23 cellular contexts compared by ENCODE assay signal in the genomic region with DNA sequence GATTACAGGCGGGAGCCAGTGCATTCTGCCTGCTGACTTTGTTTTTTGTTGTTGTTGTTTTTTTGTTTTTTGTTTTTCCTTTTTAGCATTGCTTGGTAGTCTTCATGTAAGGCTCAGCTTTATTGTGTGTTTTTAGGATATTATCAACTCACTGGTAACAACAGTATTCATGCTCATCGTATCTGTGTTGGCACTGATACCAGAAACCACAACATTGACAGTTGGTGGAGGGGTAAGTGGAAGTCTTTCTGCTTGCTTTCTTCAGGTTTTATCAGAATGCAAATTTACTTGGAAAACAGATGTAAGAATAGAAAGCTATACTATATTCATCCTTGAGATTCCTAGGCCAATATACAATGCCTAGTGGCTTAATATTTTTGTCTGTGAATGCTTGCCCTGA. TPM values are rescaled to one million over a fixed set of nuclear protein-coding genes. Genes with fewer than 3 reads are reported as not detected.
A peak's percentile ranks its signal among the peaks of the same experiment; 100 is the strongest.
DNase-seq lines count a peak whose midpoint lies in the region; ATAC-seq and TF ChIP-seq lines count a peak whose summit lies in the region.
"Had no signal": no experiment of that assay in that cellular context is flagged by ENCODE, and none has a peak within 500 bp of the region (broad histone marks: within the 10 kb centered on the region; RNA-seq: fewer than 3 reads in every experiment).

No MANE protein-coding gene starts in this region.

- H3K9ac ChIP-seq in SK-N-SH = no peak overlapping the region

- no peaks in the 10 kb centered on the region for H3K9me3 ChIP-seq in SK-N-SH
- H3K9me3 ChIP-seq: breast epithelium, tibial nerve had no signal

- 0 out of 2 replicates have a peak overlapping the region, but pooled peaks have one; percentile 9 for H3K4me2 ChIP-seq in SK-N-SH
- H3K4me2 ChIP-seq: GM23338 had no signal

- H3K4me3 Mint-ChIP-seq in CD14-positive monocyte (no peak overlapping the region), T-cell (peak overlapping the region in 2 of 3 donors; percentile 13 to 44)
- peak overlapping the region; percentile 53 for H3K4me3 Mint-ChIP-seq in central memory CD8-positive, alpha-beta T cell
- H3K4me3 Mint-ChIP-seq: dendritic cell treated with granulocyte-macrophage colony-stimulating factor and Interleukin-4, amounts not matched to agents 40 ng/mL and 50 ng/mL, for 4 days; GM23338 had no signal

- H3K36me3 ChIP-seq in SK-N-SH (replicated peaks in 1 of 2; ENCODE audit: control insufficient read depth in 1 of 2, insufficient read depth in 2 of 2, low read length in 1 of 2) = peaks cover 61 to 69% of the 10 kb centered on the region in 2 experiments
- H3K36me3 ChIP-seq: breast epithelium had no signal

- H3K36me3 Mint-ChIP-seq in CD14-positive monocyte (peaks cover 86 to 92% of the 10 kb centered on the region in 2 donors), T-cell (peaks cover 32% of the 10 kb centered on the region)
- peaks cover 43% of the 10 kb centered on the region for H3K36me3 Mint-ChIP-seq in central memory CD8-positive, alpha-beta T cell (ENCODE audit: insufficient read depth)

- H3K27me3 Mint-ChIP-seq in CD14-positive monocyte (ENCODE audit: low read depth in 3 of 3) (no peaks in the 10 kb centered on the region), T-cell (no peaks in the 10 kb centered on the region)
- no peaks in the 10 kb centered on the region for H3K27me3 Mint-ChIP-seq in central memory CD8-positive, alpha-beta T cell
- H3K27me3 Mint-ChIP-seq: dendritic cell treated with granulocyte-macrophage colony-stimulating factor and Interleukin-4, amounts not matched to agents 40 ng/mL and 50 ng/mL, for 4 days had no signal

- CTCF ChIA-PET in SK-N-SH (lab: Yijun Ruan, JAX) = interaction anchor here (0.7 to 2.5 kb wide), 9 partner anchors 11 to 305 kb away, joined by 3 to 11 read pairs (median 4); a partner anchor contains a TSS
- CTCF ChIA-PET in T-cell (lab: Charles Lee) = interaction anchor here (0.5 to 3.9 kb wide), 22 partner anchors 9 to 530 kb away, joined by 3 to 29 read pairs (median 5); a partner anchor contains a TSS

- ATAC-seq in SK-N-SH treated with all-trans-retinoic acid at 6 μM for 48 hours = no peak; the same call in 2 of the 3 replicates
- no peak for ATAC-seq in T-cell (replicated peaks in 1 of 4)
- ATAC-seq in central memory CD8-positive, alpha-beta T cell (replicated peaks; ENCODE audit: extremely low read depth, poor library complexity, severe bottlenecking) = no peak
- ATAC-seq: GM23338 had no signal

- no peak overlapping the region for H3K4me3 ChIP-seq in SK-N-SH (ENCODE audit: low read depth in 2 of 2, low read length in 1 of 2)
- H3K4me3 ChIP-seq: breast epithelium, GM23338, tibial nerve had no signal

- no peak overlapping the region for H2AFZ ChIP-seq in SK-N-SH (ENCODE audit: low read depth)
- H2AFZ ChIP-seq: GM23338 had no signal

- 89% methylated on average over 2 of the region's 2 CpGs for WGBS in SK-N-SH (ENCODE audit: low lambda C conversion rate)

- 0 out of 4 replicates have a peak, but pooled peaks cover 0 to 3% of the 10 kb centered on the region in 2 experiments for H3K4me1 ChIP-seq in SK-N-SH (ENCODE audit: control insufficient read depth in 1 of 2, insufficient read depth in 2 of 2, low read depth in 1 of 2, low read length in 1 of 2)
- H3K4me1 ChIP-seq: breast epithelium had no signal

- H3K27ac Mint-ChIP-seq in CD14-positive monocyte = peak overlapping the region in 4 of 7 donors; percentile 41 to 84 (median 63)
- peak overlapping the region; percentile 78 to 81 for H3K27ac Mint-ChIP-seq in T-cell
- peak overlapping the region; percentile 56 for H3K27ac Mint-ChIP-seq in central memory CD8-positive, alpha-beta T cell (ENCODE audit: low read depth)
- H3K27ac Mint-ChIP-seq: dendritic cell treated with granulocyte-macrophage colony-stimulating factor and Interleukin-4, amounts not matched to agents 40 ng/mL and 50 ng/mL, for 4 days; GM23338 had no signal

- H3K27me3 ChIP-seq in SK-N-SH (ENCODE audit: insufficient read depth) = no peaks in the 10 kb centered on the region
- H3K27me3 ChIP-seq: breast epithelium, tibial nerve had no signal

- H3K27ac ChIP-seq in SK-N-SH (ENCODE audit: low read depth in 2 of 2, low read length in 1 of 2) = peak overlapping the region in 1 of 2 experiments; percentile 60; a peak in 1 of 4 replicates
- H3K27ac ChIP-seq: 22Rv1, breast epithelium, tibial nerve, VCaP had no signal

- POLR2A ChIA-PET in SK-N-SH (lab: Yijun Ruan, JAX) = interaction anchor here (1.1 kb wide), 1 partner anchor 41 kb away, joined by 3 read pairs; no protein-coding TSS in a partner anchor
- POLR2A ChIA-PET in T-cell (lab: Charles Lee) = interaction anchor here (0.7 to 1.5 kb wide), 3 partner anchors 9 to 17 kb away, joined by 3 to 8 read pairs (median 3); a partner anchor contains a TSS

- DNase-seq in SK-N-SH = no peak
- DNase-seq in CD14-positive monocyte (ENCODE audit: low spot score) = no peak
- DNase-seq in T-cell = no peak
- DNase-seq in central memory CD8-positive, alpha-beta T cell (ENCODE audit: low spot score in 2 of 2) = no peak
- no peak for DNase-seq in cerebellar cortex (ENCODE audit: low spot score)
- no peak for DNase-seq in occipital lobe (lab: John Stamatoyannopoulos, UW)
- no peak for DNase-seq in central memory CD4-positive, alpha-beta T cell
- DNase-seq: NCI-H1092 treated with DMSO at 0.1 percent for 48 hours; NCI-H2029; NCI-H345; NCI-H82; stimulated activated CD4-positive, alpha-beta T cell treated with anti-CD3 and anti-CD28 coated beads, Interleukin-2, amount 100 ng/mL, for 48 hours; stimulated activated naive CD4-positive, alpha-beta T cell treated with Interleukin-2 at 50 U/mL for 16 hours had no signal

- peaks cover 31% of the 10 kb centered on the region for H3K4me1 Mint-ChIP-seq in CD14-positive monocyte
- peaks cover 51 to 63% (median 61%) of the 10 kb centered on the region in 3 donors for H3K4me1 Mint-ChIP-seq in T-cell
- H3K4me1 Mint-ChIP-seq in central memory CD8-positive, alpha-beta T cell = peaks cover 71% of the 10 kb centered on the region
- H3K4me1 Mint-ChIP-seq: GM23338 had no signal

- no peak for TF ChIP-seq CTCF in SK-N-SH (IDR thresholded peaks at IDR 0.05)
- no peak for TF ChIP-seq CTCF in CD14-positive monocyte (IDR thresholded peaks at IDR 0.05)

- no peak for TF ChIP-seq RAD21 in SK-N-SH (IDR thresholded peaks at IDR 0.05; ENCODE audit: low read length)

- peaks cover 31% of the 10 kb centered on the region; the same call in 1 of the 2 replicates for H3K79me2 ChIP-seq in SK-N-SH (ENCODE audit: insufficient read depth)

- no peak for TF ChIP-seq EP300 in SK-N-SH (IDR thresholded peaks at IDR 0.05; ENCODE audit: borderline replicate concordance in 1 of 2, low read depth in 1 of 2, low read length in 1 of 2)

- H3K9me2 ChIP-seq in SK-N-SH = no peaks in the 10 kb centered on the region

- peaks cover 34% of the 10 kb centered on the region for H3F3A ChIP-seq in SK-N-SH (replicated peaks; ENCODE audit: insufficient read depth)

- no peaks in the 10 kb centered on the region for H4K20me1 ChIP-seq in SK-N-SH (ENCODE audit: insufficient read depth)

- H3K9me3 Mint-ChIP-seq in CD14-positive monocyte (peaks cover 0 to 4% (median 0%) of the 10 kb centered on the region in 7 donors), T-cell (no peaks in the 10 kb centered on the region)
- no peaks in the 10 kb centered on the region for H3K9me3 Mint-ChIP-seq in central memory CD8-positive, alpha-beta T cell
- H3K9me3 Mint-ChIP-seq: dendritic cell treated with granulocyte-macrophage colony-stimulating factor and Interleukin-4, amounts not matched to agents 40 ng/mL and 50 ng/mL, for 4 days; GM23338 had no signal

- intact Hi-C loops in CD14-positive monocyte (cut with micrococcal nuclease) = no loop called here

TF ChIP-seq in SK-N-SH, 30 proteins besides CTCF, POLR2A, EP300 and RAD21 (continues in another document):
- TF ChIP-seq SMC3 (IDR thresholded peaks at IDR 0.05; ENCODE audit: low read depth, low read length) = no peak
- TF ChIP-seq FOSL2 (IDR thresholded peaks at IDR 0.05; ENCODE audit: borderline replicate concordance, low read depth) = no peak
- TF ChIP-seq GABPA (IDR thresholded peaks at IDR 0.05; ENCODE audit: low read depth) = no peak
- no peak for TF ChIP-seq RXRA (IDR thresholded peaks at IDR 0.05; ENCODE audit: borderline replicate concordance, low read depth)

TF ChIP-seq in SK-N-SH treated with all-trans-retinoic acid at 6 μM for 48 hours, 23 proteins besides CTCF, POLR2A, EP300 and RAD21 (continues in another document):
- TF ChIP-seq PPARA (CRISPR knock-in tag; IDR thresholded peaks at IDR 0.05; ENCODE audit: borderline replicate concordance) = no peak
- TF ChIP-seq ISL1 (CRISPR knock-in tag; IDR thresholded peaks at IDR 0.05) = no peak
- TF ChIP-seq BACH2 (CRISPR knock-in tag; IDR thresholded peaks at IDR 0.05; ENCODE audit: borderline replicate concordance) = no peak
- TF ChIP-seq ARNTL (CRISPR knock-in tag; IDR thresholded peaks at IDR 0.05; ENCODE audit: borderline replicate concordance, low read depth) = no peak

RNA-seq across cellular contexts. Expression of a gene that starts 3.3 kb away (rescaled TPM):
- polyA plus RNA-seq in SK-N-SH (2012; rRNA removed) = 3.1 and 3.7 TPM in 2 replicates
- 1.0 and 2.3 TPM in 2 replicates for polyA plus RNA-seq in SK-N-SH (2012; cell fraction: cytosol; rRNA removed)
- 3.1 and 3.2 TPM in 2 replicates for polyA plus RNA-seq in SK-N-SH (2012; cell fraction: nucleus; rRNA removed)
- polyA plus RNA-seq in CD14-positive monocyte = 1 to 10 TPM; 1.6 to 2.5 TPM
- total RNA-seq in T-cell = 10 to 100 TPM in 3 of 5 donors, 1 to 10 TPM in 1, under 1 TPM in 1; 0.95 to 12.9 (median 10.3) TPM
- 2.7 TPM for total RNA-seq in occipital lobe

RNA-seq across cellular contexts. Expression of a gene that starts 10.6 kb away (rescaled TPM):
- polyA plus RNA-seq in SK-N-SH (2012; rRNA removed) (179 and 211 TPM in 2 replicates), CD14-positive monocyte (100 to 1,000 TPM; 374 to 430 TPM)
- 185 and 194 TPM in 2 replicates for polyA plus RNA-seq in SK-N-SH (2012; cell fraction: cytosol; rRNA removed)
- polyA plus RNA-seq in SK-N-SH (2012; cell fraction: nucleus; rRNA removed) = 42.3 and 65.4 TPM in 2 replicates
- total RNA-seq in T-cell (10 to 100 TPM; 25.3 to 67.8 (median 58.3) TPM), occipital lobe (37.0 TPM)

RNA-seq across cellular contexts. Expression of a gene that starts 13.1 kb away (rescaled TPM):
- polyA plus RNA-seq in SK-N-SH (2012; rRNA removed) (25.2 and 37.6 TPM in 2 replicates), CD14-positive monocyte (10 to 100 TPM; 29.8 to 38.9 TPM)
- 27.7 and 28.2 TPM in 2 replicates for polyA plus RNA-seq in SK-N-SH (2012; cell fraction: cytosol; rRNA removed)
- polyA plus RNA-seq in SK-N-SH (2012; cell fraction: nucleus; rRNA removed) = 64.2 and 80.0 TPM in 2 replicates
- total RNA-seq in T-cell (10 to 100 TPM in 2 of 5 donors, 1 to 10 TPM in 3; 4.6 to 10.8 (median 8.4) TPM), occipital lobe (26.4 TPM)

RNA-seq across cellular contexts. Expression of a gene that starts 16.3 kb away (rescaled TPM):
- polyA plus RNA-seq in SK-N-SH (2012; rRNA removed) (not detected in 2 replicates), CD14-positive monocyte (10 to 100 TPM; 39.1 to 41.6 TPM)
- 0.07 TPM in 1 of 2 replicates, not detected in the other for polyA plus RNA-seq in SK-N-SH (2012; cell fraction: cytosol; rRNA removed)
- 0.39 and 0.46 TPM in 2 replicates for polyA plus RNA-seq in SK-N-SH (2012; cell fraction: nucleus; rRNA removed)
- total RNA-seq in T-cell (under 1 TPM in 2 of 5 donors, not detected in 3; 0.26 to 0.62 TPM), occipital lobe (not detected)
- total RNA-seq: breast epithelium, GM23338, LHCN-M2, lung microvascular endothelial cell, osteoblast, tibial nerve had no signal
- polyA plus RNA-seq: GM23338 had no signal

RNA-seq across cellular contexts. Expression of a gene that starts 41.5 kb away (rescaled TPM):
- polyA plus RNA-seq in SK-N-SH (2012; rRNA removed) = 64.2 and 69.4 TPM in 2 replicates
- polyA plus RNA-seq in SK-N-SH (2012; cell fraction: cytosol; rRNA removed) = 51.4 and 73.9 TPM in 2 replicates
- polyA plus RNA-seq in SK-N-SH (2012; cell fraction: nucleus; rRNA removed) = 44.1 and 60.0 TPM in 2 replicates
- 100 to 1,000 TPM; 126 to 131 TPM for polyA plus RNA-seq in CD14-positive monocyte
- 10 to 100 TPM; 63.5 to 84.8 (median 75.4) TPM for total RNA-seq in T-cell
- 8.7 TPM for total RNA-seq in occipital lobe

Comparison
In these comparisons a context has a peak if more than half of its experiments do, and no peak if none do; other contexts are left out.
1. H3K4me3 Mint-ChIP-seq: peak in T-cell (2 of 3) and central memory CD8-positive, alpha-beta T cell (single experiment); none in CD14-positive monocyte (0 of 2).
2. Peak in every context shown above with its lines, with median percentiles within 50 percentile points of each other: H3K27ac Mint-ChIP-seq.